1 cellular context compared by ENCODE assay signal in the genomic region with DNA sequence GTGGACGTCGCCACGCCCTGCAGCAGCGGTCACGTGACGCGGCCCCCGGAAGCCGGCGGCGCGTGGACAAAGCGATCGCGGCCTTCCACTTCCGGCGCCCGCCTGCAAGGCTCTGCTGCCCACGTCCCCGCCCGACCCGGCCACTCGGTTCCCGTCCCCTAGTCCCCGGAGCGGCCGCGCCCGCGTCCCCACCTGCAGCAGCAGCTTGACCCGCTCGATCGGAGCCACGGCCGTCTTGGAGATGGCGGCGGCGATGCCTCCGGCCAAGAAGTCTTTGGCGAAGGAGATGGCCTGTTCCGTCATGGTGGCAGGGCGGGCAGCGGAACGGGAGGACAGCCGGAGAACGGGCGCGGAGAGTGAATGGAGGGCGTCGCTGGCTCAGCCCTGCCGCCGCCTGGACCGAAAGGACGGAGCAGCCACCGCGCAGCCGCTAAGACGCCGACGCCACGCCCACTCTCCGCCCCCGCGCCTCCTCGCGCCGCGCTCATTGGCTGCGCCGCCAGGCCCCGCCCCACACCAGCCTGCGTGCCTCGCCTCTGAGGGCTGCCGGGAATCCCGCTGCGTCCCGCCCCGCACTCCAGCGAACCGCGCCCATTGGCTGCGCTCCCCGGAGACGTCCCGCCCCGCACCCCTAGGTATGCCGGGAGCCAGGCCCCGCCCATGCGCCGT.
TF ChIP-seq lines count a peak whose summit lies in the region.

A gene (minus strand): TSS at position 407 of the 669 bp plus-strand sequence. CDS start 104 bp downstream, at position 303.

TF ChIP-seq in K562, 482 proteins besides CTCF, POLR2A, EP300 and RAD21 (continued from another document and continues in another):
- TF ChIP-seq, protein P1, sequence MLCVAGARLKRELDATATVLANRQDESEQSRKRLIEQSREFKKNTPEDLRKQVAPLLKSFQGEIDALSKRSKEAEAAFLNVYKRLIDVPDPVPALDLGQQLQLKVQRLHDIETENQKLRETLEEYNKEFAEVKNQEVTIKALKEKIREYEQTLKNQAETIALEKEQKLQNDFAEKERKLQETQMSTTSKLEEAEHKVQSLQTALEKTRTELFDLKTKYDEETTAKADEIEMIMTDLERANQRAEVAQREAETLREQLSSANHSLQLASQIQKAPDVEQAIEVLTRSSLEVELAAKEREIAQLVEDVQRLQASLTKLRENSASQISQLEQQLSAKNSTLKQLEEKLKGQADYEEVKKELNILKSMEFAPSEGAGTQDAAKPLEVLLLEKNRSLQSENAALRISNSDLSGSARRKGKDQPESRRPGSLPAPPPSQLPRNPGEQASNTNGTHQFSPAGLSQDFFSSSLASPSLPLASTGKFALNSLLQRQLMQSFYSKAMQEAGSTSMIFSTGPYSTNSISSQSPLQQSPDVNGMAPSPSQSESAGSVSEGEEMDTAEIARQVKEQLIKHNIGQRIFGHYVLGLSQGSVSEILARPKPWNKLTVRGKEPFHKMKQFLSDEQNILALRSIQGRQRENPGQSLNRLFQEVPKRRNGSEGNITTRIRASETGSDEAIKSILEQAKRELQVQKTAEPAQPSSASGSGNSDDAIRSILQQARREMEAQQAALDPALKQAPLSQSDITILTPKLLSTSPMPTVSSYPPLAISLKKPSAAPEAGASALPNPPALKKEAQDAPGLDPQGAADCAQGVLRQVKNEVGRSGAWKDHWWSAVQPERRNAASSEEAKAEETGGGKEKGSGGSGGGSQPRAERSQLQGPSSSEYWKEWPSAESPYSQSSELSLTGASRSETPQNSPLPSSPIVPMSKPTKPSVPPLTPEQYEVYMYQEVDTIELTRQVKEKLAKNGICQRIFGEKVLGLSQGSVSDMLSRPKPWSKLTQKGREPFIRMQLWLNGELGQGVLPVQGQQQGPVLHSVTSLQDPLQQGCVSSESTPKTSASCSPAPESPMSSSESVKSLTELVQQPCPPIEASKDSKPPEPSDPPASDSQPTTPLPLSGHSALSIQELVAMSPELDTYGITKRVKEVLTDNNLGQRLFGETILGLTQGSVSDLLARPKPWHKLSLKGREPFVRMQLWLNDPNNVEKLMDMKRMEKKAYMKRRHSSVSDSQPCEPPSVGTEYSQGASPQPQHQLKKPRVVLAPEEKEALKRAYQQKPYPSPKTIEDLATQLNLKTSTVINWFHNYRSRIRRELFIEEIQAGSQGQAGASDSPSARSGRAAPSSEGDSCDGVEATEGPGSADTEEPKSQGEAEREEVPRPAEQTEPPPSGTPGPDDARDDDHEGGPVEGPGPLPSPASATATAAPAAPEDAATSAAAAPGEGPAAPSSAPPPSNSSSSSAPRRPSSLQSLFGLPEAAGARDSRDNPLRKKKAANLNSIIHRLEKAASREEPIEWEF (CRISPR knock-in tag; IDR thresholded peaks at IDR 0.05) = no peak
- TF ChIP-seq, protein P2, sequence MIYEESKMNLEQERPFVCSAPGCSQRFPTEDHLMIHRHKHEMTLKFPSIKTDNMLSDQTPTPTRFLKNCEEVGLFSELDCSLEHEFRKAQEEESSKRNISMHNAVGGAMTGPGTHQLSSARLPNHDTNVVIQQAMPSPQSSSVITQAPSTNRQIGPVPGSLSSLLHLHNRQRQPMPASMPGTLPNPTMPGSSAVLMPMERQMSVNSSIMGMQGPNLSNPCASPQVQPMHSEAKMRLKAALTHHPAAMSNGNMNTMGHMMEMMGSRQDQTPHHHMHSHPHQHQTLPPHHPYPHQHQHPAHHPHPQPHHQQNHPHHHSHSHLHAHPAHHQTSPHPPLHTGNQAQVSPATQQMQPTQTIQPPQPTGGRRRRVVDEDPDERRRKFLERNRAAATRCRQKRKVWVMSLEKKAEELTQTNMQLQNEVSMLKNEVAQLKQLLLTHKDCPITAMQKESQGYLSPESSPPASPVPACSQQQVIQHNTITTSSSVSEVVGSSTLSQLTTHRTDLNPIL (CRISPR knock-in tag; IDR thresholded peaks at IDR 0.05) = no peak
- TF ChIP-seq KDM1A (IDR thresholded peaks at IDR 0.05) = no peak
- TF ChIP-seq, protein P3, sequence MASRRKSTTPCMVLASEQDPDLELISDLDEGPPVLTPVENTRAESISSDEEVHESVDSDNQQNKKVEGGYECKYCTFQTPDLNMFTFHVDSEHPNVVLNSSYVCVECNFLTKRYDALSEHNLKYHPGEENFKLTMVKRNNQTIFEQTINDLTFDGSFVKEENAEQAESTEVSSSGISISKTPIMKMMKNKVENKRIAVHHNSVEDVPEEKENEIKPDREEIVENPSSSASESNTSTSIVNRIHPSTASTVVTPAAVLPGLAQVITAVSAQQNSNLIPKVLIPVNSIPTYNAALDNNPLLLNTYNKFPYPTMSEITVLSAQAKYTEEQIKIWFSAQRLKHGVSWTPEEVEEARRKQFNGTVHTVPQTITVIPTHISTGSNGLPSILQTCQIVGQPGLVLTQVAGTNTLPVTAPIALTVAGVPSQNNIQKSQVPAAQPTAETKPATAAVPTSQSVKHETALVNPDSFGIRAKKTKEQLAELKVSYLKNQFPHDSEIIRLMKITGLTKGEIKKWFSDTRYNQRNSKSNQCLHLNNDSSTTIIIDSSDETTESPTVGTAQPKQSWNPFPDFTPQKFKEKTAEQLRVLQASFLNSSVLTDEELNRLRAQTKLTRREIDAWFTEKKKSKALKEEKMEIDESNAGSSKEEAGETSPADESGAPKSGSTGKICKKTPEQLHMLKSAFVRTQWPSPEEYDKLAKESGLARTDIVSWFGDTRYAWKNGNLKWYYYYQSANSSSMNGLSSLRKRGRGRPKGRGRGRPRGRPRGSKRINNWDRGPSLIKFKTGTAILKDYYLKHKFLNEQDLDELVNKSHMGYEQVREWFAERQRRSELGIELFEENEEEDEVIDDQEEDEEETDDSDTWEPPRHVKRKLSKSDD (conservative IDR thresholded peaks at IDR 0.05; ENCODE audit: low read length) = no peak
- TF ChIP-seq, protein P4, sequence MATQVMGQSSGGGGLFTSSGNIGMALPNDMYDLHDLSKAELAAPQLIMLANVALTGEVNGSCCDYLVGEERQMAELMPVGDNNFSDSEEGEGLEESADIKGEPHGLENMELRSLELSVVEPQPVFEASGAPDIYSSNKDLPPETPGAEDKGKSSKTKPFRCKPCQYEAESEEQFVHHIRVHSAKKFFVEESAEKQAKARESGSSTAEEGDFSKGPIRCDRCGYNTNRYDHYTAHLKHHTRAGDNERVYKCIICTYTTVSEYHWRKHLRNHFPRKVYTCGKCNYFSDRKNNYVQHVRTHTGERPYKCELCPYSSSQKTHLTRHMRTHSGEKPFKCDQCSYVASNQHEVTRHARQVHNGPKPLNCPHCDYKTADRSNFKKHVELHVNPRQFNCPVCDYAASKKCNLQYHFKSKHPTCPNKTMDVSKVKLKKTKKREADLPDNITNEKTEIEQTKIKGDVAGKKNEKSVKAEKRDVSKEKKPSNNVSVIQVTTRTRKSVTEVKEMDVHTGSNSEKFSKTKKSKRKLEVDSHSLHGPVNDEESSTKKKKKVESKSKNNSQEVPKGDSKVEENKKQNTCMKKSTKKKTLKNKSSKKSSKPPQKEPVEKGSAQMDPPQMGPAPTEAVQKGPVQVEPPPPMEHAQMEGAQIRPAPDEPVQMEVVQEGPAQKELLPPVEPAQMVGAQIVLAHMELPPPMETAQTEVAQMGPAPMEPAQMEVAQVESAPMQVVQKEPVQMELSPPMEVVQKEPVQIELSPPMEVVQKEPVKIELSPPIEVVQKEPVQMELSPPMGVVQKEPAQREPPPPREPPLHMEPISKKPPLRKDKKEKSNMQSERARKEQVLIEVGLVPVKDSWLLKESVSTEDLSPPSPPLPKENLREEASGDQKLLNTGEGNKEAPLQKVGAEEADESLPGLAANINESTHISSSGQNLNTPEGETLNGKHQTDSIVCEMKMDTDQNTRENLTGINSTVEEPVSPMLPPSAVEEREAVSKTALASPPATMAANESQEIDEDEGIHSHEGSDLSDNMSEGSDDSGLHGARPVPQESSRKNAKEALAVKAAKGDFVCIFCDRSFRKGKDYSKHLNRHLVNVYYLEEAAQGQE (CRISPR knock-in tag; IDR thresholded peaks at IDR 0.05; ENCODE audit: low read depth) = peak; percentile 79
- TF ChIP-seq POU5F1 (IDR thresholded peaks at IDR 0.05; ENCODE audit: borderline replicate concordance, low read depth, low read length, partially characterized antibody) = no peak
- TF ChIP-seq CC2D1A (IDR thresholded peaks at IDR 0.05) = no peak
- no peak for TF ChIP-seq ZNF140 (CRISPR knock-in tag; IDR thresholded peaks at IDR 0.05)
- no peak for TF ChIP-seq DMBX1 (CRISPR knock-in tag; IDR thresholded peaks at IDR 0.05; ENCODE audit: borderline replicate concordance)
- TF ChIP-seq MTA3 (IDR thresholded peaks at IDR 0.05; ENCODE audit: borderline replicate concordance) = no peak
- peak; percentile 97 for TF ChIP-seq SUPT5H (IDR thresholded peaks at IDR 0.05)
- no peak for TF ChIP-seq CBFA2T3 (IDR thresholded peaks at IDR 0.05)
- TF ChIP-seq ZNF134 (CRISPR knock-in tag; conservative IDR thresholded peaks at IDR 0.05) = no peak
- no peak for TF ChIP-seq FOXA1 (IDR thresholded peaks at IDR 0.05; ENCODE audit: borderline replicate concordance)
- TF ChIP-seq, protein P5, sequence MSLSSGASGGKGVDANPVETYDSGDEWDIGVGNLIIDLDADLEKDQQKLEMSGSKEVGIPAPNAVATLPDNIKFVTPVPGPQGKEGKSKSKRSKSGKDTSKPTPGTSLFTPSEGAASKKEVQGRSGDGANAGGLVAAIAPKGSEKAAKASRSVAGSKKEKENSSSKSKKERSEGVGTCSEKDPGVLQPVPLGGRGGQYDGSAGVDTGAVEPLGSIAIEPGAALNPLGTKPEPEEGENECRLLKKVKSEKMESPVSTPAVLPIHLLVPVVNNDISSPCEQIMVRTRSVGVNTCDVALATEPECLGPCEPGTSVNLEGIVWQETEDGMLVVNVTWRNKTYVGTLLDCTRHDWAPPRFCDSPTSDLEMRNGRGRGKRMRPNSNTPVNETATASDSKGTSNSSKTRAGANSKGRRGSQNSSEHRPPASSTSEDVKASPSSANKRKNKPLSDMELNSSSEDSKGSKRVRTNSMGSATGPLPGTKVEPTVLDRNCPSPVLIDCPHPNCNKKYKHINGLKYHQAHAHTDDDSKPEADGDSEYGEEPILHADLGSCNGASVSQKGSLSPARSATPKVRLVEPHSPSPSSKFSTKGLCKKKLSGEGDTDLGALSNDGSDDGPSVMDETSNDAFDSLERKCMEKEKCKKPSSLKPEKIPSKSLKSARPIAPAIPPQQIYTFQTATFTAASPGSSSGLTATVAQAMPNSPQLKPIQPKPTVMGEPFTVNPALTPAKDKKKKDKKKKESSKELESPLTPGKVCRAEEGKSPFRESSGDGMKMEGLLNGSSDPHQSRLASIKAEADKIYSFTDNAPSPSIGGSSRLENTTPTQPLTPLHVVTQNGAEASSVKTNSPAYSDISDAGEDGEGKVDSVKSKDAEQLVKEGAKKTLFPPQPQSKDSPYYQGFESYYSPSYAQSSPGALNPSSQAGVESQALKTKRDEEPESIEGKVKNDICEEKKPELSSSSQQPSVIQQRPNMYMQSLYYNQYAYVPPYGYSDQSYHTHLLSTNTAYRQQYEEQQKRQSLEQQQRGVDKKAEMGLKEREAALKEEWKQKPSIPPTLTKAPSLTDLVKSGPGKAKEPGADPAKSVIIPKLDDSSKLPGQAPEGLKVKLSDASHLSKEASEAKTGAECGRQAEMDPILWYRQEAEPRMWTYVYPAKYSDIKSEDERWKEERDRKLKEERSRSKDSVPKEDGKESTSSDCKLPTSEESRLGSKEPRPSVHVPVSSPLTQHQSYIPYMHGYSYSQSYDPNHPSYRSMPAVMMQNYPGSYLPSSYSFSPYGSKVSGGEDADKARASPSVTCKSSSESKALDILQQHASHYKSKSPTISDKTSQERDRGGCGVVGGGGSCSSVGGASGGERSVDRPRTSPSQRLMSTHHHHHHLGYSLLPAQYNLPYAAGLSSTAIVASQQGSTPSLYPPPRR (CRISPR knock-in tag; IDR thresholded peaks at IDR 0.05; ENCODE audit: borderline replicate concordance) = no peak
- no peak for TF ChIP-seq ZNF785 (CRISPR knock-in tag; IDR thresholded peaks at IDR 0.05)
- no peak for TF ChIP-seq TBL1XR1 (IDR thresholded peaks at IDR 0.05; ENCODE audit: low read length in 2 of 2)
- TF ChIP-seq IRF2 (CRISPR knock-in tag; IDR thresholded peaks at IDR 0.05) = no peak
- no peak for TF ChIP-seq U2AF2 (optimal IDR thresholded peaks at IDR 0.05; ENCODE audit: low read depth, low read length)
- TF ChIP-seq ZNF263 (CRISPR knock-in tag; IDR thresholded peaks at IDR 0.05; ENCODE audit: borderline replicate concordance) = no peak
- TF ChIP-seq RAD51 (IDR thresholded peaks at IDR 0.05; ENCODE audit: borderline replicate concordance, low read depth) = peak; percentile 98
- peak; percentile 95 for TF ChIP-seq GABPA (tag; conservative IDR thresholded peaks at IDR 0.05; ENCODE audit: low read depth)
- no peak for TF ChIP-seq HNRNPUL1 (IDR thresholded peaks at IDR 0.05; ENCODE audit: low read length)
- TF ChIP-seq ZNF174 (CRISPR knock-in tag; IDR thresholded peaks at IDR 0.05) = no peak
- peak; percentile 86 to 90 for TF ChIP-seq NRF1 (conservative IDR thresholded peaks at IDR 0.05 in 1 of 2, IDR thresholded peaks at IDR 0.05 in 1 of 2)
- TF ChIP-seq TCF7L2 (IDR thresholded peaks at IDR 0.05; ENCODE audit: low read depth, low read length) = no peak
- TF ChIP-seq SAFB (IDR thresholded peaks at IDR 0.05; ENCODE audit: borderline replicate concordance, low read depth, low read length) = 0 out of 2 replicates have a peak, but pooled peaks have one; percentile 31
- no peak for TF ChIP-seq ZZZ3 (IDR thresholded peaks at IDR 0.05)
- no peak for TF ChIP-seq MTA1 (IDR thresholded peaks at IDR 0.05; ENCODE audit: borderline replicate concordance)
- no peak for TF ChIP-seq BMI1 (IDR thresholded peaks at IDR 0.05; ENCODE audit: low read length)
- no peak for TF ChIP-seq HSF4 (CRISPR knock-in tag; IDR thresholded peaks at IDR 0.05; ENCODE audit: borderline replicate concordance)
- TF ChIP-seq RNF2 (IDR thresholded peaks at IDR 0.05) = 0 out of 2 replicates have a peak, but pooled peaks have one; percentile 20
- no peak for TF ChIP-seq SP2 (IDR thresholded peaks at IDR 0.05; ENCODE audit: extremely low read depth, low read depth, low read length, poor library complexity, severe bottlenecking)
- TF ChIP-seq, protein P6, sequence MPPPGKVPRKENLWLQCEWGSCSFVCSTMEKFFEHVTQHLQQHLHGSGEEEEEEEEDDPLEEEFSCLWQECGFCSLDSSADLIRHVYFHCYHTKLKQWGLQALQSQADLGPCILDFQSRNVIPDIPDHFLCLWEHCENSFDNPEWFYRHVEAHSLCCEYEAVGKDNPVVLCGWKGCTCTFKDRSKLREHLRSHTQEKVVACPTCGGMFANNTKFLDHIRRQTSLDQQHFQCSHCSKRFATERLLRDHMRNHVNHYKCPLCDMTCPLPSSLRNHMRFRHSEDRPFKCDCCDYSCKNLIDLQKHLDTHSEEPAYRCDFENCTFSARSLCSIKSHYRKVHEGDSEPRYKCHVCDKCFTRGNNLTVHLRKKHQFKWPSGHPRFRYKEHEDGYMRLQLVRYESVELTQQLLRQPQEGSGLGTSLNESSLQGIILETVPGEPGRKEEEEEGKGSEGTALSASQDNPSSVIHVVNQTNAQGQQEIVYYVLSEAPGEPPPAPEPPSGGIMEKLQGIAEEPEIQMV (tag; conservative IDR thresholded peaks at IDR 0.05; ENCODE audit: low read depth) = no peak
- TF ChIP-seq NFIX (CRISPR knock-in tag; IDR thresholded peaks at IDR 0.05; ENCODE audit: low read depth) = no peak
- no peak for TF ChIP-seq ZNF133 (CRISPR knock-in tag; IDR thresholded peaks at IDR 0.05)
- TF ChIP-seq, protein P7, sequence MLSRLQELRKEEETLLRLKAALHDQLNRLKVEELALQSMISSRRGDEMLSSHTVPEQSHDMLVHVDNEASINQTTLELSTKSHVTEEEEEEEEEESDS (CRISPR knock-in tag; IDR thresholded peaks at IDR 0.05) = no peak
